Comparison of ENCODE assay signal across 31 cellular contexts in the genomic region with DNA sequence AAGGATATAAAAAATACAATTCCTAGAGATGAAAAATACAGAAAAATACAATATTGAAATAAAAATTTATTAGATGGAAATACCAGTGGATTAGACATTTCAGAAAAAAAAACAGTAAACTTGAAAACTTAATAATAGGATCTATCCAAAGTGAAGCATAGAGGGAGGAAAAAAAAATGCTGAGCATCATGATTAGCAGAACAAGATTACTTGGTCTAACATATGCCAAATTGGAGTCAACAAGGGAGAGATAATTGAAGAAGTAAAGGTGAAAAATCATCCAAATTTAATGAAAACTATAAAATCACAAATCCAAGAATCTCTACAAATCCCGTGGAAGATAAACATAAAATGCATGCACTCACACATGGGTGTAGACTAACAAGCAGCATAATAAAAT.
"Had no signal": no experiment of that assay in that cellular context is flagged by ENCODE, and none has a peak within 500 bp of the region (broad histone marks: within the 10 kb centered on the region; RNA-seq: fewer than 3 reads in every experiment).

No MANE protein-coding gene starts in this region.

- H3K36me3 ChIP-seq: adrenal gland, colonic mucosa, gastrocnemius medialis, heart left ventricle, WERI-Rb-1 had no signal

- DNase-seq: activated B cell treated with CpG ODN at 0.5 μM for 24 hours; activated CD4-positive, alpha-beta T cell treated with anti-CD3 and anti-CD28 coated beads for 48 hours; activated CD4-positive, alpha-beta T cell treated with anti-CD3 and anti-CD28 coated beads, Interleukin-2, amount 50 U/mL, for 1 hour; activated CD4-positive, alpha-beta T cell treated with anti-CD3 and anti-CD28 coated beads, Interleukin-2, amount 50 U/mL, for 48 hours; activated CD8-positive, alpha-beta memory T cell treated with anti-CD3 and anti-CD28 coated beads for 24 hours; activated CD8-positive, alpha-beta T cell treated with anti-CD3 and anti-CD28 coated beads for 36 hours; activated effector memory CD4-positive, alpha-beta T cell treated with Interleukin-2 at 50 U/mL for 16 hours; activated gamma-delta T cell treated with Interleukin-2 at 50 U/mL for 16 hours; activated naive CD4-positive, alpha-beta T cell treated with anti-CD3 and anti-CD28 coated beads, Interleukin-2, amount 50 U/mL, for 16 hours; activated naive CD4-positive, alpha-beta T cell treated with Interleukin-2 at 50 U/mL for 16 hours; activated T-cell treated with anti-CD3 and anti-CD28 coated beads, Interleukin-2, amount 50 U/mL, for 4 hours; adrenal gland; amygdala; aorta; body of pancreas; caudate nucleus; colonic mucosa; effector CD8-positive, alpha-beta T cell; foreskin keratinocyte; gastrocnemius medialis; glutamatergic neuron; heart left ventricle; T-cell; T1000; WERI-Rb-1 had no signal

- H3K4me3 Mint-ChIP-seq: activated B cell treated with CpG ODN at 0.5 μM for 24 hours; activated CD8-positive, alpha-beta T cell treated with anti-CD3 and anti-CD28 coated beads for 36 hours; activated naive CD8-positive, alpha-beta T cell; activated T-cell treated with anti-CD3 and anti-CD28 coated beads, Interleukin-2, amount 50 U/mL, for 4 hours; activated T-helper 17 cell treated with anti-CD3 and anti-CD28 coated beads, Interleukin-2, amount 50 U/mL, for 72 hours; T-cell; T-helper 1 cell treated with Interleukin-12 subunit alpha and Interleukin-12 subunit beta and Interleukin-4 antibody, amounts not matched to agents 30 μg/mL and 1 μg/mL, for 36 hours had no signal

- H3K27ac Mint-ChIP-seq: activated B cell treated with CpG ODN at 0.5 μM for 24 hours; activated CD8-positive, alpha-beta T cell treated with anti-CD3 and anti-CD28 coated beads for 36 hours; activated naive CD8-positive, alpha-beta T cell; activated T-helper 17 cell treated with anti-CD3 and anti-CD28 coated beads, Interleukin-2, amount 50 U/mL, for 72 hours; T-cell; T-helper 1 cell treated with Interleukin-12 subunit alpha and Interleukin-12 subunit beta and Interleukin-4 antibody, amounts not matched to agents 30 μg/mL and 1 μg/mL, for 36 hours had no signal

- H3K9me3 Mint-ChIP-seq: activated B cell treated with CpG ODN at 0.5 μM for 24 hours; T-helper 1 cell treated with Interleukin-12 subunit alpha and Interleukin-12 subunit beta and Interleukin-4 antibody, amounts not matched to agents 30 μg/mL and 1 μg/mL, for 36 hours had no signal

- ATAC-seq: activated CD4-positive, CD25-positive, alpha-beta regulatory T cell treated with anti-CD3 and anti-CD28 coated beads, Interleukin-2, amount 50 U/mL, for 24 hours; activated CD8-positive, alpha-beta T cell treated with anti-CD3 and anti-CD28 coated beads for 36 hours; activated T-cell treated with anti-CD3 and anti-CD28 coated beads, Interleukin-2, amount 50 U/mL, for 4 hours; activated T-helper 17 cell treated with anti-CD3 and anti-CD28 coated beads, Interleukin-2, amount 50 U/mL, for 72 hours; body of pancreas; esophagus mucosa; foreskin keratinocyte; gastrocnemius medialis; heart left ventricle; T-cell had no signal

- H3K36me3 Mint-ChIP-seq: activated naive CD8-positive, alpha-beta T cell; T-cell had no signal

- H3K4me3 ChIP-seq: adrenal gland, body of pancreas, colonic mucosa, gastrocnemius medialis, heart left ventricle had no signal

- H3K4me1 Mint-ChIP-seq: activated B cell treated with CpG ODN at 0.5 μM for 24 hours; activated T-helper 17 cell treated with anti-CD3 and anti-CD28 coated beads, Interleukin-2, amount 50 U/mL, for 72 hours; T-cell had no signal

- H3K9me3 ChIP-seq: adrenal gland, body of pancreas, colonic mucosa, gastrocnemius medialis, heart left ventricle had no signal

- H3K27me3 ChIP-seq: adrenal gland, body of pancreas, colonic mucosa, foreskin keratinocyte, gastrocnemius medialis, heart left ventricle had no signal

- H3K4me1 ChIP-seq: adrenal gland, body of pancreas, colonic mucosa, foreskin keratinocyte, gastrocnemius medialis had no signal

- FAIRE-seq: endometrium had no signal

- H3K27me3 Mint-ChIP-seq: activated B cell treated with CpG ODN at 0.5 μM for 24 hours; activated CD8-positive, alpha-beta T cell treated with anti-CD3 and anti-CD28 coated beads for 36 hours; activated naive CD8-positive, alpha-beta T cell; activated T-helper 17 cell treated with anti-CD3 and anti-CD28 coated beads, Interleukin-2, amount 50 U/mL, for 72 hours; T-cell had no signal

- H3K27ac ChIP-seq: adrenal gland, body of pancreas, colonic mucosa, gastrocnemius medialis, heart left ventricle had no signal
